Comparison of ENCODE assay signal across 17 cellular contexts in the genomic region with DNA sequence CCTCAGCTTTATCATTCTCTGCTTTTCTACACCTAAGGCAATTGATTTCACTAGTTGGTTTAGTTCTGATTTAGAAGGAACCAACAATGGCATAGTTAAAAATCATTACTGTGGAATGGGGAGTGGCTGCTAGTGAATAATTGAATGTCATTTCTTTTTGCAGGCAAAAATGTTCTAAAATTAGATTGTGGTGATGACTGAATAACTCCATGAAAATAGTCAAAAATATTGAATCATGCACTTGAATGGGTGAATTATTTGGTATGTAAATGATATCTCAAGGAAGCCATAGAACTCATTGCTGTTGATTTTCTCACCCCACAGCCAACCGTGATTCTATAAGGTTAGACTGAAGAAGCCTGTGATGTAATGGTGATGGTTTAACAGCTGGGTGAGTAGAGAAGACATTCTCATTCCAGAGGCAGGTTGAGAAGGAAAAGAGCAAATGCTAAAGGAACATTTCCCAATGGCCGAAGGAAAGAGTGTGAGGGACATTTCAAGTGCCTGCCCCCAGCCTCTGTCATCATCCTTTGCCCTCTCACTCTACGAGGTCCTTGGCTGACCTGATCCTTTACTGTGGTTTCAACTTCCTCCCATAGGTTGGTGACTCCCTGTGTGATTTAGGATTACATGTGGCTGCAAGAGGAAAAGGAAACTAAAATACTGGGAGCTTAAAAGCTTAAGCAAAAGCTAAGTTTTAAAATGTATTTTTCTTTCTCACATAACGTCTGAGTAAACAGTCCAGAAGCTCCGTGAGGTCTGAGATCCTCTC. TPM values are rescaled to one million over a fixed set of nuclear protein-coding genes. Genes with fewer than 3 reads are reported as not detected.
DNase-seq lines count a peak whose midpoint lies in the region; ATAC-seq, FAIRE-seq and TF ChIP-seq lines count a peak whose summit lies in the region.
"Had no signal": no experiment of that assay in that cellular context is flagged by ENCODE, and none has a peak within 500 bp of the region (broad histone marks: within the 10 kb centered on the region; RNA-seq: fewer than 3 reads in every experiment).

No MANE protein-coding gene starts in this region.

- H3K9me3 Mint-ChIP-seq in CD4-positive, alpha-beta memory T cell, result peaks cover 0 to 6% (median 0%) of the 10 kb centered on the region in 8 donors
- H3K9me3 Mint-ChIP-seq: mesothelial cell of epicardium, T-cell, WTC11 had no signal

- no peak for ATAC-seq in HepG2
- ATAC-seq in right lobe of liver, result no peak
- peak; percentile 44; the same call in 2 of the 3 replicates for ATAC-seq in SK-N-SH treated with all-trans-retinoic acid at 6 μM for 48 hours
- no peak for ATAC-seq in HG03039 (IDR thresholded peaks at IDR 0.05; ENCODE audit: unreplicated experiment)
- ATAC-seq: T-cell, WTC11 had no signal

- no peaks in the 10 kb centered on the region for H3K9me2 ChIP-seq in Karpas-422 (replicated peaks; ENCODE audit: insufficient read depth, low read length)

- 24% methylated on average over 5 of the region's 5 CpGs for WGBS in HepG2 (ENCODE audit: low lambda C conversion rate)
- 48% methylated on average over 4 of the region's 5 CpGs for WGBS in right lobe of liver (ENCODE audit: insufficient coverage, low coverage, low lambda C conversion rate, missing lambda C conversion rate)

- no peak for TF ChIP-seq CTCF in HepG2 (CRISPR knock-in tag; IDR thresholded peaks at IDR 0.05)
- TF ChIP-seq CTCF in right lobe of liver (IDR thresholded peaks at IDR 0.05), result no peak
- TF ChIP-seq CTCF in fibroblast of lung (conservative IDR thresholded peaks at IDR 0.05 in 1 of 2, IDR thresholded peaks at IDR 0.05 in 1 of 2; ENCODE audit: low read depth in 1 of 2, low read length in 2 of 2), result no peak

- H3K27ac ChIP-seq in HepG2 (ENCODE audit: extremely low read length, insufficient read depth, low read length), result no peak overlapping the region
- no peak overlapping the region for H3K27ac ChIP-seq in right lobe of liver
- peak overlapping the region; percentile 48 for H3K27ac ChIP-seq in fibroblast of lung (ENCODE audit: insufficient read depth, low read length)
- H3K27ac ChIP-seq in Karpas-422 (ENCODE audit: low read length), result no peak overlapping the region
- H3K27ac ChIP-seq in CD4-positive, alpha-beta memory T cell (ENCODE audit: low read depth, low read length), result no peak overlapping the region

- H4K20me1 ChIP-seq in HepG2 (ENCODE audit: insufficient read depth, low read length), result no peaks in the 10 kb centered on the region
- H4K20me1 ChIP-seq in fibroblast of lung (ENCODE audit: control insufficient read depth, extremely low read depth, insufficient read depth, low read length), result no peaks in the 10 kb centered on the region
- no peaks in the 10 kb centered on the region for H4K20me1 ChIP-seq in Karpas-422 (ENCODE audit: insufficient read depth, low read depth, low read length)

- CTCF ChIA-PET in HepG2 (lab: Yijun Ruan, JAX; ENCODE audit: low intra/inter-chr PET ratio, low total read pairs), result no interaction called here
- CTCF ChIA-PET in CD4-positive, alpha-beta memory T cell (lab: Charles Lee; ENCODE audit: partially characterized antibody), result no interaction called here

- H3K27me3 ChIP-seq in HepG2 (ENCODE audit: control insufficient read depth in 1 of 2, insufficient read depth in 2 of 2, low read length in 2 of 2) (no peaks in the 10 kb centered on the region), right lobe of liver (no peaks in the 10 kb centered on the region), fibroblast of lung (ENCODE audit: control insufficient read depth, insufficient read depth, low read length) (no peaks in the 10 kb centered on the region), Karpas-422 (ENCODE audit: low read length) (no peaks in the 10 kb centered on the region)
- no peaks in the 10 kb centered on the region for H3K27me3 ChIP-seq in CD4-positive, alpha-beta memory T cell (ENCODE audit: insufficient read depth, low read length)

- H3K4me3 ChIP-seq in HepG2 (replicated peaks in 1 of 3; ENCODE audit: insufficient read depth in 1 of 3, low read depth in 2 of 3, low read length in 3 of 3) (no peak overlapping the region), right lobe of liver (no peak overlapping the region), fibroblast of lung (replicated peaks in 1 of 4; ENCODE audit: control extremely low read depth in 1 of 4, insufficient read depth in 1 of 4, low read depth in 3 of 4, low read length in 4 of 4) (no peak overlapping the region), Karpas-422 (ENCODE audit: low read length) (no peak overlapping the region)
- H3K4me3 ChIP-seq in CD4-positive, alpha-beta memory T cell (ENCODE audit: low read length in 2 of 2), result no peak overlapping the region
- H3K4me3 ChIP-seq: HAP-1, skin epidermis had no signal

- no peak overlapping the region for H3K27ac Mint-ChIP-seq in CD4-positive, alpha-beta memory T cell
- H3K27ac Mint-ChIP-seq: mesothelial cell of epicardium, T-cell, WTC11 had no signal

- H3K9ac ChIP-seq in HepG2 (ENCODE audit: insufficient read depth, low read depth, low read length) (no peak overlapping the region), fibroblast of lung (ENCODE audit: insufficient read depth, low read length) (no peak overlapping the region), Karpas-422 (ENCODE audit: low read length) (no peak overlapping the region)

- H3K79me2 ChIP-seq in HepG2 (ENCODE audit: insufficient read depth, low read length), result no peaks in the 10 kb centered on the region
- H3K79me2 ChIP-seq in fibroblast of lung (ENCODE audit: control insufficient read depth, insufficient read depth, low read length), result no peaks in the 10 kb centered on the region
- no peaks in the 10 kb centered on the region for H3K79me2 ChIP-seq in Karpas-422 (ENCODE audit: low read length)

- TF ChIP-seq POLR2A in HepG2 (IDR thresholded peaks at IDR 0.05; ENCODE audit: insufficient read depth in 1 of 2, low read depth in 2 of 2, low read length in 2 of 2) (no peak), right lobe of liver (IDR thresholded peaks at IDR 0.05) (no peak)

- no peaks in the 10 kb centered on the region for H3K36me3 Mint-ChIP-seq in CD4-positive, alpha-beta memory T cell
- H3K36me3 Mint-ChIP-seq: mesothelial cell of epicardium, T-cell, WTC11 had no signal

- in situ Hi-C loops in HepG2 (cut with HindIII; ENCODE audit: extremely low pct_ligation_motif_present, low pct_unique_long_range_greater_than_20kb), result no loop called here

- DNase-seq in HepG2 (ENCODE audit: low spot score) (no peak), right lobe of liver (no peak), fibroblast of lung (ENCODE audit: low read depth in 2 of 2) (peak in 1 of 2 donors; percentile 79), Karpas-422 (no peak)
- DNase-seq in stimulated activated CD4-positive, alpha-beta T cell treated with anti-CD3 and anti-CD28 coated beads, Interleukin-4, amount 100 ng/mL, for 24 hours, result no peak
- no peak for DNase-seq in CD4-positive, alpha-beta memory T cell
- DNase-seq: effector CD4-positive, alpha-beta T cell; NCI-H2081 treated with DMSO at 0.1 percent for 48 hours; NCI-H526 treated with DMSO at 0.1 percent for 48 hours; T-cell had no signal

- peaks cover 3 to 5% (median 4%) of the 10 kb centered on the region in 4 donors for H3K4me1 Mint-ChIP-seq in CD4-positive, alpha-beta memory T cell
- H3K4me1 Mint-ChIP-seq: WTC11 had no signal

- peaks cover 4 to 10% of the 10 kb centered on the region in 2 donors for H3K27me3 Mint-ChIP-seq in CD4-positive, alpha-beta memory T cell

- H2AFZ ChIP-seq in HepG2 (ENCODE audit: low read length), result no peak overlapping the region
- H2AFZ ChIP-seq in fibroblast of lung (ENCODE audit: low read length), result peak overlapping the region; percentile 70
- H2AFZ ChIP-seq in Karpas-422 (ENCODE audit: low read length), result no peak overlapping the region

- H3K36me3 ChIP-seq in HepG2 (replicated peaks in 1 of 2; ENCODE audit: control insufficient read depth in 1 of 2, insufficient read depth in 2 of 2, low read length in 2 of 2) (no peaks in the 10 kb centered on the region), right lobe of liver (no peaks in the 10 kb centered on the region), fibroblast of lung (ENCODE audit: control insufficient read depth, insufficient read depth, low read length) (no peaks in the 10 kb centered on the region), Karpas-422 (ENCODE audit: insufficient read depth, low read length) (no peaks in the 10 kb centered on the region)
- no peaks in the 10 kb centered on the region for H3K36me3 ChIP-seq in CD4-positive, alpha-beta memory T cell (ENCODE audit: insufficient read depth, low read length)
- H3K36me3 ChIP-seq: HAP-1 had no signal

- no peaks in the 10 kb centered on the region for H3K9me3 ChIP-seq in HepG2 (ENCODE audit: low read length)
- H3K9me3 ChIP-seq in right lobe of liver, result no peaks in the 10 kb centered on the region
- no peaks in the 10 kb centered on the region for H3K9me3 ChIP-seq in fibroblast of lung (ENCODE audit: control insufficient read depth, insufficient read depth, low read depth, low read length)
- H3K9me3 ChIP-seq in Karpas-422 (ENCODE audit: low read length), result no peaks in the 10 kb centered on the region
- H3K9me3 ChIP-seq in CD4-positive, alpha-beta memory T cell (ENCODE audit: control insufficient read depth in 1 of 2, low read length in 2 of 2), result no peaks in the 10 kb centered on the region
- H3K9me3 ChIP-seq: HAP-1 had no signal

- POLR2A ChIA-PET in HepG2 (lab: Yijun Ruan, JAX), result no interaction called here
- POLR2A ChIA-PET in CD4-positive, alpha-beta memory T cell (lab: Charles Lee; ENCODE audit: partially characterized antibody), result no interaction called here

- H3K4me2 ChIP-seq in HepG2 (ENCODE audit: low read depth, low read length) (peak overlapping the region; percentile 21; the same call in 1 of the 2 replicates), fibroblast of lung (ENCODE audit: extremely low read depth, insufficient read depth, low read length) (peak overlapping the region; percentile 38), Karpas-422 (ENCODE audit: low read depth, low read length, poor library complexity, severe bottlenecking) (no peak overlapping the region)

- TF ChIP-seq RAD21 in HepG2 (CRISPR knock-in tag; IDR thresholded peaks at IDR 0.05), result no peak

- no peak overlapping the region for H3K4me3 Mint-ChIP-seq in CD4-positive, alpha-beta memory T cell
- H3K4me3 Mint-ChIP-seq: mesothelial cell of epicardium, T-cell, WTC11 had no signal

- no peak for FAIRE-seq in HepG2 (lab: Jason Lieb, UNC)

- intact Hi-C loops in HepG2 (cut with micrococcal nuclease; ENCODE audit: unreplicated experiment) (no loop called here), right lobe of liver (cut with DNase I) (no loop called here)
- intact Hi-C loops in CD4-positive, alpha-beta memory T cell (cut with micrococcal nuclease), result no loop called here

- TF ChIP-seq EP300 in HepG2 (IDR thresholded peaks at IDR 0.05; ENCODE audit: low read depth in 2 of 2, low read length in 2 of 2), result no peak
- TF ChIP-seq EP300 in HepG2 (CRISPR knock-in tag; IDR thresholded peaks at IDR 0.05; ENCODE audit: borderline replicate concordance), result no peak

- no TSS peak for BruUV-seq in HepG2 (replicated peaks; lab: Mats Ljungman, UMichigan)

- H3K4me1 ChIP-seq in HepG2 (ENCODE audit: insufficient read depth, low read length) (peaks cover 34% of the 10 kb centered on the region), right lobe of liver (no peaks in the 10 kb centered on the region), fibroblast of lung (ENCODE audit: control insufficient read depth, extremely low read depth, insufficient read depth, low read length) (peaks cover 5% of the 10 kb centered on the region), Karpas-422 (ENCODE audit: low read length) (no peaks in the 10 kb centered on the region)
- no peaks in the 10 kb centered on the region for H3K4me1 ChIP-seq in CD4-positive, alpha-beta memory T cell (ENCODE audit: insufficient read depth, low read length)

RNA-seq across cellular contexts. Expression of a gene that starts 12.5 kb away (rescaled TPM):
- not detected in 2 replicates for total RNA-seq in HepG2 (2016; rRNA removed; fragmentation: Illumina TruSeq; extraction: Trizol)
- not detected in 2 replicates for total RNA-seq in HepG2 (2016; cell fraction: cytosol; rRNA removed; fragmentation: Illumina TruSeq; extraction: Trizol; ENCODE audit: low read depth)
- 0.12 TPM in 1 of 2 replicates, not detected in the other for total RNA-seq in HepG2 (2016; cell fraction: insoluble cytoplasmic fraction; rRNA removed; fragmentation: Illumina TruSeq; extraction: Trizol)
- total RNA-seq in HepG2 (2016; cell fraction: membrane; rRNA removed; fragmentation: Illumina TruSeq; extraction: Trizol), result not detected in 2 replicates
- not detected in 2 replicates for total RNA-seq in HepG2 (2016; cell fraction: nucleus; rRNA removed; fragmentation: Illumina TruSeq; extraction: Trizol)
- 0.04 and 0.08 TPM in 2 replicates for polyA plus RNA-seq in HepG2 (2011; rRNA removed)
- polyA plus RNA-seq in HepG2 (2011; cell fraction: cytosol; rRNA removed), result 0.03 and 0.09 TPM in 2 replicates
- not detected in 2 replicates for polyA plus RNA-seq in HepG2 (2011; cell fraction: nucleus; rRNA removed)
- polyA plus RNA-seq in HepG2 (2012), result 0.09 TPM in 1 of 2 replicates, not detected in the other
- not detected in 2 replicates for polyA plus RNA-seq in HepG2 (2016; cell fraction: cytosol; fragmentation: Illumina TruSeq; extraction: Trizol; ENCODE audit: low read depth)
- not detected in 2 replicates for polyA plus RNA-seq in HepG2 (2016; cell fraction: insoluble cytoplasmic fraction; fragmentation: Illumina TruSeq; extraction: Trizol; ENCODE audit: low read depth)
- 0.10 TPM in 1 of 2 replicates, not detected in the other for polyA plus RNA-seq in HepG2 (2016; cell fraction: membrane; fragmentation: Illumina TruSeq; extraction: Trizol; ENCODE audit: low read depth)
- not detected in 2 replicates for polyA plus RNA-seq in HepG2 (2016; cell fraction: nucleus; fragmentation: Illumina TruSeq; extraction: Trizol; ENCODE audit: insufficient read depth, low read depth)
- not detected in 2 replicates for polyA minus RNA-seq in HepG2 (2011; rRNA and poly(A)+ RNA removed; ENCODE audit: low replicate concordance)
- polyA minus RNA-seq in HepG2 (2011; cell fraction: cytosol; rRNA and poly(A)+ RNA removed), result not detected in 2 replicates
- polyA minus RNA-seq in HepG2 (2011; cell fraction: nucleus; rRNA and poly(A)+ RNA removed), result not detected in 2 replicates
- total RNA-seq in right lobe of liver, result not detected
- not detected in 2 replicates for total RNA-seq in fibroblast of lung
- polyA plus RNA-seq in fibroblast of lung, result not detected in 2 replicates
- not detected in 2 replicates for polyA plus RNA-seq in fibroblast of lung (2012)
- not detected in 2 replicates for polyA minus RNA-seq in fibroblast of lung (ENCODE audit: low replicate concordance)
- total RNA-seq in Karpas-422 (2014; rRNA removed; shearing (Covaris generic); ENCODE audit: low replicate concordance), result 3.6 and 4.2 TPM in 2 replicates
- not detected for total RNA-seq in CD4-positive, alpha-beta memory T cell
- polyA plus RNA-seq in CD4-positive, alpha-beta memory T cell, result not detected
- total RNA-seq: mesothelial cell of epicardium, T-cell, WTC11 had no signal
- polyA plus RNA-seq: BJ had no signal
